In the genomic region with DNA sequence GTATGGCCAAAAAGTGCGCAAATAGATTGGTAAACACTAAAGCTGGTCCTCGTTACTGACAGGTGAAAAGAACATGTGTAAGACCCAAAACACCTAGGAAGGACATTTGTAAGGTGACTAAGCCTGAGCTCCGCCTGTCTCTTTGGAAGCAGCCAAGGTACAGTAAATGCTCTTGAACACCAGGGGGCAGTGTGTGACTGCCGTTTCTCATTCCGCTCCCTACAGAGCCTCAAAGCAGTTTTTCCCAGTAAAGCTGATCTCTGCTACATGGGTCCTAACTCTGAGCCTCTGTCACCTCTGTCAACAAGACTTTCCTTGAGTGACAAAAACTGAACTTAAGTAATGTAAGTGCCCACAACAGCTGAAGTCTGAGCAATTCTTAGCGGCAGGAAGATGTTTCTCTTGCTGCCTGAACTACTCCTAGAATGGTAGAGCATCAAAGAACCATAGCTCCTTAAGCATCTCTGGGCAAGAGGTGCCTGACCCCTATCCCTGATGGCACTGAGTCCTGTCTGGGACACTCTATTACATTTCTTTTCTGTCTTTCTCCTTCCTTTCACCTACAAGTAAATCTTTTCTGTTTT, we compare ENCODE assay signal across 8 cellular contexts.
A peak's percentile ranks its signal among the peaks of the same experiment; 100 is the strongest.
DNase-seq lines count a peak whose midpoint lies in the region; ATAC-seq, FAIRE-seq and TF ChIP-seq lines count a peak whose summit lies in the region.

No MANE protein-coding gene starts in this region.

- H3K79me2 ChIP-seq in H1 (ENCODE audit: control insufficient read depth in 1 of 2, insufficient read depth in 2 of 2, low read length in 2 of 2): no peaks in the 10 kb centered on the region
- H3K79me2 ChIP-seq in mesendoderm (ENCODE audit: control insufficient read depth, insufficient read depth, low read length): no peaks in the 10 kb centered on the region

- POLR2A ChIA-PET in CD4-positive, alpha-beta T cell (lab: Charles Lee): interaction anchor here (1.1 kb wide), 1 partner anchor 9 kb away, joined by 4 read pairs; no protein-coding TSS in a partner anchor
- POLR2A ChIA-PET in H1 (lab: Charles Lee; ENCODE audit: partially characterized antibody): no interaction called here

- H3K27me3 ChIP-seq in CD4-positive, alpha-beta T cell (ENCODE audit: control insufficient read depth, insufficient read depth, low read length): no peaks in the 10 kb centered on the region
- H3K27me3 ChIP-seq in H1 (replicated peaks in 1 of 4; ENCODE audit: control insufficient read depth in 3 of 4, extremely low read depth in 1 of 4, insufficient read depth in 3 of 4, low read length in 3 of 4) (peaks cover 0 to 4% (median 3%) of the 10 kb centered on the region in 4 experiments; a peak in 3 of 7 replicates), mesendoderm (ENCODE audit: insufficient read depth, low read length, poor library complexity) (no peaks in the 10 kb centered on the region)

- no peak overlapping the region for H3K27ac Mint-ChIP-seq in CD4-positive, alpha-beta T cell
- H3K27ac Mint-ChIP-seq in stimulated activated effector memory CD8-positive, alpha-beta T cell treated with anti-CD3 and anti-CD28 coated beads, Interleukin-12 subunit alpha, Interleukin-12 subunit beta, amount 100 ng/mL, for 72 hours: no peak overlapping the region

- H2BK5ac ChIP-seq in H1 (ENCODE audit: low read depth, low read length): no peak overlapping the region
- H2BK5ac ChIP-seq in mesendoderm (ENCODE audit: low read length): no peak overlapping the region

- no peaks in the 10 kb centered on the region for H3K23me2 ChIP-seq in H1 (ENCODE audit: low read depth, low read length)

- H3K36me3 ChIP-seq in H1 (ENCODE audit: control insufficient read depth in 2 of 4, insufficient read depth in 4 of 4, low read length in 3 of 4) (no peaks in the 10 kb centered on the region), mesendoderm (ENCODE audit: control insufficient read depth, insufficient read depth, low read length) (no peaks in the 10 kb centered on the region)

- H3K4me3 Mint-ChIP-seq in CD4-positive, alpha-beta T cell: no peak overlapping the region
- no peak overlapping the region for H3K4me3 Mint-ChIP-seq in stimulated activated effector memory CD8-positive, alpha-beta T cell treated with anti-CD3 and anti-CD28 coated beads, Interleukin-12 subunit alpha, Interleukin-12 subunit beta, amount 100 ng/mL, for 72 hours

- H3K4ac ChIP-seq in H1 (replicated peaks; ENCODE audit: insufficient read length, low read depth, low read length) (no peak overlapping the region), mesendoderm (ENCODE audit: low read depth, low read length) (no peak overlapping the region)

- H2BK15ac ChIP-seq in H1 (ENCODE audit: low read length) (no peak overlapping the region), mesendoderm (replicated peaks; ENCODE audit: low read depth) (no peak overlapping the region)

- no peak for TF ChIP-seq POLR2A in H1 (IDR thresholded peaks at IDR 0.05; ENCODE audit: control extremely low read depth in 1 of 2, low read depth in 2 of 2, low read length in 2 of 2)

- no peak overlapping the region for H2BK20ac ChIP-seq in H1 (ENCODE audit: low read length)

- H3K9me3 Mint-ChIP-seq in CD4-positive, alpha-beta T cell: no peaks in the 10 kb centered on the region
- no peaks in the 10 kb centered on the region for H3K9me3 Mint-ChIP-seq in stimulated activated effector memory CD8-positive, alpha-beta T cell treated with anti-CD3 and anti-CD28 coated beads, Interleukin-12 subunit alpha, Interleukin-12 subunit beta, amount 100 ng/mL, for 72 hours

- H3K9ac ChIP-seq in H1 (replicated peaks in 1 of 4; ENCODE audit: extremely low read depth in 1 of 4, low read depth in 3 of 4, low read length in 3 of 4) (no peak overlapping the region), mesendoderm (ENCODE audit: low read length) (peak overlapping the region; percentile 9)

- H4K5ac ChIP-seq in H1 (ENCODE audit: insufficient read length, low read depth, low read length) (no peak overlapping the region), mesendoderm (ENCODE audit: low read length) (no peak overlapping the region)

- H3K23ac ChIP-seq in H1 (ENCODE audit: insufficient read length) (no peak overlapping the region), mesendoderm (ENCODE audit: low read length) (no peak overlapping the region)

- intact Hi-C loops in CD4-positive, alpha-beta T cell (cut with DNase I, micrococcal nuclease): loop anchor here (1.0 to 10.0 kb wide), 5 partner anchors 934 to 1898 kb away; no protein-coding TSS in a partner anchor

- no peaks in the 10 kb centered on the region for H4K20me1 ChIP-seq in H1 (replicated peaks in 1 of 2; ENCODE audit: control insufficient read depth in 1 of 2, insufficient read depth in 2 of 2, low read length in 2 of 2)

- H3K9me3 ChIP-seq in CD4-positive, alpha-beta T cell (ENCODE audit: control insufficient read depth, low read length): no peaks in the 10 kb centered on the region
- no peaks in the 10 kb centered on the region for H3K9me3 ChIP-seq in H1 (ENCODE audit: insufficient read depth in 2 of 2, low read depth in 1 of 2, low read length in 1 of 2)

- H3K79me1 ChIP-seq in H1 (ENCODE audit: low read depth, low read length) (no peaks in the 10 kb centered on the region), mesendoderm (ENCODE audit: low read length) (no peaks in the 10 kb centered on the region)

- no peak overlapping the region for H4K8ac ChIP-seq in H1 (ENCODE audit: extremely low read depth, insufficient read depth, low read length)
- H4K8ac ChIP-seq in mesendoderm (ENCODE audit: low read depth, low read length): no peak overlapping the region

- peaks cover 9% of the 10 kb centered on the region for H3K4me1 Mint-ChIP-seq in CD4-positive, alpha-beta T cell (ENCODE audit: low read depth)
- H3K4me1 Mint-ChIP-seq in stimulated activated effector memory CD8-positive, alpha-beta T cell treated with anti-CD3 and anti-CD28 coated beads, Interleukin-12 subunit alpha, Interleukin-12 subunit beta, amount 100 ng/mL, for 72 hours: peaks cover 29% of the 10 kb centered on the region

- no peaks in the 10 kb centered on the region for H3K36me3 Mint-ChIP-seq in CD4-positive, alpha-beta T cell (ENCODE audit: low read depth)
- H3K36me3 Mint-ChIP-seq in stimulated activated effector memory CD8-positive, alpha-beta T cell treated with anti-CD3 and anti-CD28 coated beads, Interleukin-12 subunit alpha, Interleukin-12 subunit beta, amount 100 ng/mL, for 72 hours: no peaks in the 10 kb centered on the region

- no peak for TF ChIP-seq EP300 in H1 (IDR thresholded peaks at IDR 0.05; ENCODE audit: borderline replicate concordance in 1 of 2, low read depth in 2 of 2, low read length in 2 of 2)

- peak; percentile 93 to 94 for TF ChIP-seq RAD21 in H1 (IDR thresholded peaks at IDR 0.05 in 1 of 2, conservative IDR thresholded peaks at IDR 0.05 in 1 of 2; ENCODE audit: low read depth in 2 of 2, low read length in 2 of 2)

- peak; percentile 71 for ATAC-seq in CD4-positive, alpha-beta T cell (ENCODE audit: poor library complexity)
- ATAC-seq in HG03159 (IDR thresholded peaks at IDR 0.05; ENCODE audit: unreplicated experiment): peak; percentile 74
- peak; percentile 79 for ATAC-seq in stimulated activated effector memory CD8-positive, alpha-beta T cell treated with anti-CD3 and anti-CD28 coated beads, Interleukin-12 subunit alpha, Interleukin-12 subunit beta, amount 100 ng/mL, for 72 hours

- H3K4me1 ChIP-seq in H1 (replicated peaks in 1 of 4; ENCODE audit: control insufficient read depth in 3 of 4, insufficient read depth in 4 of 4, low read length in 3 of 4) (peaks cover 0 to 7% (median 5%) of the 10 kb centered on the region in 4 experiments; a peak in 3 of 7 replicates), mesendoderm (ENCODE audit: control insufficient read depth, low read depth, low read length) (peaks cover 4% of the 10 kb centered on the region)

- H3K14ac ChIP-seq in H1 (ENCODE audit: insufficient read length): no peak overlapping the region

- peak; percentile 79 for TF ChIP-seq CTCF in CD4-positive, alpha-beta T cell (IDR thresholded peaks at IDR 0.05)
- peak; percentile 70 to 95 (median 84) for TF ChIP-seq CTCF in H1 (IDR thresholded peaks at IDR 0.05; ENCODE audit: control extremely low read depth in 1 of 3, insufficient read depth in 1 of 3, low read depth in 1 of 3, low read length in 3 of 3)

- H3K4me2 ChIP-seq in H1 (ENCODE audit: insufficient read depth in 1 of 2, low read depth in 2 of 2, low read length in 2 of 2) (no peak overlapping the region), mesendoderm (ENCODE audit: low read length) (no peak overlapping the region)

- no peak overlapping the region for H2AFZ ChIP-seq in H1 (ENCODE audit: low read length)

- FAIRE-seq in H1 (lab: Jason Lieb, UNC): peak; percentile 97

- H3K56ac ChIP-seq in H1 (replicated peaks; ENCODE audit: insufficient read length, low read depth, low read length): no peak overlapping the region
- no peak overlapping the region for H3K56ac ChIP-seq in mesendoderm (ENCODE audit: low read length)

- DNase-seq in CD4-positive, alpha-beta T cell: peak; percentile 7 to 47 (median 22)
- DNase-seq in GM19238 (ENCODE audit: insufficient read length, low spot score): peak; percentile 53
- peak; percentile 29 for DNase-seq in NCI-H446 treated with DMSO at 0.1 percent for 48 hours (lab: John Stamatoyannopoulos, UW)
- DNase-seq in activated CD4-positive, alpha-beta T cell treated with anti-CD3 and anti-CD28 coated beads, Interleukin-2, amount 50 U/mL, for 1 hour: peak; percentile 32
- peak in 1 of 2 experiments; percentile 78 for DNase-seq in H1 (ENCODE audit: low read depth in 1 of 2, low spot score in 2 of 2)
- DNase-seq in mesendoderm: peak; percentile 84
- peak; percentile 36 to 67 for DNase-seq in stimulated activated effector memory CD8-positive, alpha-beta T cell treated with anti-CD3 and anti-CD28 coated beads, Interleukin-12 subunit alpha, Interleukin-12 subunit beta, amount 100 ng/mL, for 72 hours (ENCODE audit: low spot score in 2 of 2)

- H3K27ac ChIP-seq in CD4-positive, alpha-beta T cell (ENCODE audit: low read depth, low read length): no peak overlapping the region
- H3K27ac ChIP-seq in H1 (ENCODE audit: low read depth, low read length) (no peak overlapping the region), mesendoderm (ENCODE audit: low read depth, low read length) (no peak overlapping the region)

- no peak overlapping the region for H4K91ac ChIP-seq in H1 (replicated peaks; ENCODE audit: insufficient read length, low read length)

- 14% methylated on average over 6 of the region's 6 CpGs; no CpG with 5 or more reads in 1 of the 2 experiments for WGBS in H1 (ENCODE audit: extremely low coverage in 1 of 2, insufficient coverage in 1 of 2, insufficient read length in 1 of 2, insufficient replicate concordance in 2 of 2, low coverage in 1 of 2, low lambda C conversion rate in 2 of 2, missing lambda C conversion rate in 1 of 2), 2 experiments
- no CpG with 5 or more reads among the region's 6 CpGs for WGBS in mesendoderm (ENCODE audit: extremely low coverage, insufficient coverage, low lambda C conversion rate)

- H2AK5ac ChIP-seq in H1 (ENCODE audit: low read depth, low read length): no peak overlapping the region
- H2AK5ac ChIP-seq in mesendoderm (ENCODE audit: low read length): no peak overlapping the region

- CTCF ChIA-PET in CD4-positive, alpha-beta T cell (lab: Charles Lee): interaction anchor here (0.6 to 1.6 kb wide), 7 partner anchors 9 to 1898 kb away, joined by 3 to 8 read pairs (median 4); no protein-coding TSS in a partner anchor
- CTCF ChIA-PET in H1 (lab: Charles Lee; ENCODE audit: partially characterized antibody): interaction anchor here (0.5 to 9.2 kb wide), 77 partner anchors 9 to 1506 kb away, joined by 3 to 117 read pairs (median 3); no protein-coding TSS in a partner anchor

- H3K4me3 ChIP-seq in H1 (ENCODE audit: extremely low read depth in 1 of 4, insufficient read depth in 2 of 4, low read depth in 3 of 4, low read length in 4 of 4): no peak overlapping the region
- no peak overlapping the region for H3K4me3 ChIP-seq in mesendoderm (ENCODE audit: low read length)

- H3K27me3 Mint-ChIP-seq in CD4-positive, alpha-beta T cell: peaks cover 48% of the 10 kb centered on the region

- H2BK12ac ChIP-seq in H1 (ENCODE audit: low read depth, low read length): no peak overlapping the region

- no peak overlapping the region; the same call in 1 of the 2 replicates for H3K18ac ChIP-seq in H1 (ENCODE audit: extremely low read depth, low read length)
- no peak overlapping the region for H3K18ac ChIP-seq in mesendoderm (ENCODE audit: low read length)

- H2BK120ac ChIP-seq in H1 (replicated peaks; ENCODE audit: low read depth, low read length): no peak overlapping the region
- no peak overlapping the region for H2BK120ac ChIP-seq in mesendoderm (ENCODE audit: low read depth, low read length)
